ENCODE assay signal across 8 cellular contexts in the genomic region with DNA sequence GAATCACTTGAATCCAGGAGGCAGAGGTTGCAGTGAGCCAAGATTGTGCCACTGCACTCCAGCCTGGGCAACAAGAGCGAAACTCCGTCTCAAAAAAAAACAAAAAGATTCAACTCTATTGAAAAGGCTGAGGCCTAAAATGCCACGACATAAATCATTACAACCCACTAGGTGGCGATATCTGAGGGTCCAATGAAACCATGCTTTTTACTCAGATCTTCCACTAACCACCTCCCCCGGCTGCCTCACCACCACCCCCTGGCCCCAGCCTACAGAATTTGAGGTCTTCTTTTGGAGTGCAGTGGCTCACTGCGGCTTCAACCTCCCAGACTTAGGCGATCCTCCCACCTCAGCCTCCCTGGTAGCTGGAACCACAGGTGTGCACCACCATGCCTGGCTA. TPM values are rescaled to one million over a fixed set of nuclear protein-coding genes. Genes with fewer than 3 reads are reported as not detected.
DNase-seq lines count a peak whose midpoint lies in the region; ATAC-seq and TF ChIP-seq lines count a peak whose summit lies in the region.

No MANE protein-coding gene starts in this region.

- H3K27ac Mint-ChIP-seq in activated naive CD4-positive, alpha-beta T cell treated with anti-CD3 and anti-CD28 coated beads, Interleukin-2, amount 50 U/mL, for 72 hours = no peak overlapping the region

- CTCF ChIA-PET in Panc1 (lab: Charles Lee) = interaction anchor here (1.2 kb wide), 1 partner anchor 16 kb away, joined by 4 read pairs; no protein-coding TSS in a partner anchor

- H3K27me3 ChIP-seq in Panc1 (ENCODE audit: control insufficient read depth, insufficient read depth, low read length) = no peaks in the 10 kb centered on the region
- no peaks in the 10 kb centered on the region for H3K27me3 ChIP-seq in lung (ENCODE audit: control insufficient read depth, insufficient read depth)

- in situ Hi-C loops in Panc1 (cut with HindIII; ENCODE audit: low pct_unique_long_range_greater_than_20kb, low sequenced_read_pairs) = no loop called here

- TF ChIP-seq CTCF in GM12874 (IDR thresholded peaks at IDR 0.05; ENCODE audit: insufficient read depth, low read depth, low read length) = peak; percentile 41
- peak; percentile 62 for TF ChIP-seq CTCF in Panc1 (IDR thresholded peaks at IDR 0.05)
- peak; percentile 14 for TF ChIP-seq CTCF in lung (IDR thresholded peaks at IDR 0.05; ENCODE audit: control extremely low read depth, extremely low read depth)

- POLR2A ChIA-PET in Panc1 (lab: Charles Lee) = no interaction called here

- DNase-seq in A172 (ENCODE audit: low spot score) (peak; percentile 50), Panc1 (ENCODE audit: low read depth, low spot score) (no peak), lung (ENCODE audit: low spot score) (no peak), hippocampal formation (lab: John Stamatoyannopoulos, UW) (no peak)
- peak in 1 of 2 donors; percentile 27 for DNase-seq in activated naive CD4-positive, alpha-beta T cell treated with anti-CD3 and anti-CD28 coated beads, Interleukin-2, amount 50 U/mL, for 72 hours (ENCODE audit: low spot score in 2 of 2)

- no peaks in the 10 kb centered on the region for H3K9me3 ChIP-seq in Panc1 (ENCODE audit: control insufficient read depth, insufficient read depth, low read depth, low read length)
- H3K9me3 ChIP-seq in lung (ENCODE audit: control insufficient read depth in 2 of 2, insufficient read depth in 1 of 2, low read length in 1 of 2) = no peaks in the 10 kb centered on the region

- H3K27ac ChIP-seq in Panc1 (ENCODE audit: low read length) = no peak overlapping the region
- no peak overlapping the region for H3K27ac ChIP-seq in lung (ENCODE audit: low read depth in 1 of 2, low read length in 1 of 2)

- H3K4me3 ChIP-seq in Panc1 (ENCODE audit: low read depth in 2 of 2, low read length in 2 of 2) (no peak overlapping the region), lung (no peak overlapping the region)

- H3K36me3 Mint-ChIP-seq in activated naive CD4-positive, alpha-beta T cell treated with anti-CD3 and anti-CD28 coated beads, Interleukin-2, amount 50 U/mL, for 72 hours = no peaks in the 10 kb centered on the region

- no peaks in the 10 kb centered on the region for H3K9me3 Mint-ChIP-seq in activated naive CD4-positive, alpha-beta T cell treated with anti-CD3 and anti-CD28 coated beads, Interleukin-2, amount 50 U/mL, for 72 hours

- 75 to 81% methylated on average over 7 of the region's 7 CpGs for WGBS in lung, 2 donors

- peaks cover 3% of the 10 kb centered on the region; the same call in 1 of the 2 replicates for H3K4me1 ChIP-seq in Panc1 (ENCODE audit: control insufficient read depth, insufficient read depth, low read length)
- H3K4me1 ChIP-seq in lung (ENCODE audit: control insufficient read depth in 2 of 2, insufficient read depth in 2 of 2, low read length in 2 of 2) = no peaks in the 10 kb centered on the region

- no TSS peak for BruUV-seq in Panc1 (replicated peaks; lab: Mats Ljungman, UMichigan)

- ATAC-seq in HG03066 (IDR thresholded peaks at IDR 0.05; ENCODE audit: low read depth, unreplicated experiment) (peak; percentile 71), Panc1 (peak; percentile 70), lung (ENCODE audit: insufficient read depth, low FRiP score) (no peak), HG02623 (IDR thresholded peaks at IDR 0.05; ENCODE audit: unreplicated experiment) (no peak)
- peak; percentile 53 to 78 for ATAC-seq in activated naive CD4-positive, alpha-beta T cell treated with anti-CD3 and anti-CD28 coated beads, Interleukin-2, amount 50 U/mL, for 72 hours

- intact Hi-C loops in Panc1 (cut with micrococcal nuclease; ENCODE audit: unreplicated experiment) = no loop called here

- H3K36me3 ChIP-seq in Panc1 (ENCODE audit: control insufficient read depth, insufficient read depth, low read length) = peaks cover 4% of the 10 kb centered on the region; the same call in 1 of the 2 replicates
- H3K36me3 ChIP-seq in lung (ENCODE audit: control insufficient read depth in 2 of 2, insufficient read depth in 2 of 2, low read length in 2 of 2) = no peaks in the 10 kb centered on the region

RNA-seq across cellular contexts. Expression of a gene that starts 57.5 kb away (rescaled TPM):
- 8.9 and 27.7 TPM in 2 replicates for total RNA-seq in A172 (2014; rRNA removed; shearing (Covaris generic))
- total RNA-seq in Panc1 (2021; ENCODE audit: unreplicated experiment) (66.3 TPM), lung (10 to 100 TPM in 1 of 2 donors, 1 to 10 TPM in 1; 6.3 to 14.2 TPM)
- polyA plus RNA-seq in Panc1 (2012; ENCODE audit: insufficient read length) = 20.0 TPM
- total RNA-seq in activated naive CD4-positive, alpha-beta T cell treated with anti-CD3 and anti-CD28 coated beads, Interleukin-2, amount 50 U/mL, for 72 hours = 1 to 10 TPM; 1.8 to 7.6 TPM
- 1 to 10 TPM; 4.6 to 6.6 TPM for polyA plus RNA-seq in lung

Comparison
In these comparisons a context has a peak if more than half of its experiments do, and no peak if none do; other contexts are left out.
1. ATAC-seq: peak in HG03066 (single experiment), Panc1 (single experiment) and activated naive CD4-positive, alpha-beta T cell treated with anti-CD3 and anti-CD28 coated beads, Interleukin-2, amount 50 U/mL, for 72 hours (2 of 2); none in lung (single experiment) and HG02623 (single experiment).
2. Peak in every context shown above with its lines, with median percentiles within 50 percentile points of each other: CTCF ChIP-seq.